ENCODE assay signal across 13 cellular contexts in the genomic region with DNA sequence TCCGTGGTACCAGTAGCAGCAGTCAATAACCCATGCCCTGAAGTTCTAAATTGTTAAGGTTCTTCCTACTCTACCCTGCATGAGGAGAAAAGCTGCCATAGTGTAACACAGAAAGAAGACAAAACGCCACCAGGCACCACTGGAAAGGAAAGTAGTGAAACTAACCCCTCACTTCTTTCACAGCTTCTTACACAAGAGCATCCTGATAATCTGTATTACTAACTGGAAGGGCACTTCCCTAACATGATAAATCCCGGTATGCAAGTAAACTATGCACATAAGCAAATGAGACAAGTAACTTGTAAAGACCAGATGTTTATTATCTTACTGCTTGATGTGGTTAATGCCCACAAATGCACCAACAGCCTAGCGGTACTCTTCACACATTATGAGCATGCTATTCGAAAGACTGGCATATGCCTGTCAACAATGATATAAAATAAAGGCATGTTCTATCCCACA.
DNase-seq lines count a peak whose midpoint lies in the region; ATAC-seq and TF ChIP-seq lines count a peak whose summit lies in the region.
"Had no signal": no experiment of that assay in that cellular context is flagged by ENCODE, and none has a peak within 500 bp of the region (broad histone marks: within the 10 kb centered on the region; RNA-seq: fewer than 3 reads in every experiment).

No MANE protein-coding gene starts in this region.

- H3K4me3 ChIP-seq in BJ (ENCODE audit: low read depth, low read length): no peak overlapping the region
- H3K4me3 ChIP-seq: stomach had no signal

- H3K9me3 Mint-ChIP-seq in activated naive CD8-positive, alpha-beta T cell treated with anti-CD3 and anti-CD28 coated beads, Interleukin-2, amount 10 ng/mL, durations not matched to agents 7 days and 5 days: peaks cover under 1% of the 10 kb centered on the region
- H3K9me3 Mint-ChIP-seq in naive thymus-derived CD8-positive, alpha-beta T cell: peaks cover 0 to 1% (median 0%) of the 10 kb centered on the region in 9 donors

- CTCF ChIA-PET in BJ (lab: Yijun Ruan, JAX): no interaction called here

- POLR2A ChIA-PET in BJ (lab: Charles Lee): no interaction called here
- POLR2A ChIA-PET in activated naive CD8-positive, alpha-beta T cell treated with anti-CD3 and anti-CD28 coated beads, Interleukin-2, amount 10 ng/mL, durations not matched to agents 7 days and 5 days (lab: Charles Lee): no interaction called here
- POLR2A ChIA-PET in naive thymus-derived CD8-positive, alpha-beta T cell (lab: Charles Lee): no interaction called here

- H3K27me3 ChIP-seq in BJ (ENCODE audit: control insufficient read depth, insufficient read depth, low read length): no peaks in the 10 kb centered on the region
- H3K27me3 ChIP-seq: stomach had no signal

- no peaks in the 10 kb centered on the region for H3K27me3 Mint-ChIP-seq in activated naive CD8-positive, alpha-beta T cell treated with anti-CD3 and anti-CD28 coated beads, Interleukin-2, amount 10 ng/mL, durations not matched to agents 7 days and 5 days
- H3K27me3 Mint-ChIP-seq in naive thymus-derived CD8-positive, alpha-beta T cell: no peaks in the 10 kb centered on the region

- DNase-seq in BJ (ENCODE audit: low read depth): peak; percentile 36
- DNase-seq in HS-27A (ENCODE audit: low read depth): peak; percentile 46
- no peak for DNase-seq in activated naive CD8-positive, alpha-beta T cell treated with anti-CD3 and anti-CD28 coated beads, Interleukin-2, amount 10 ng/mL, durations not matched to agents 7 days and 5 days
- DNase-seq in naive thymus-derived CD8-positive, alpha-beta T cell: peak in 1 of 10 donors; percentile 31
- no peak for DNase-seq in amniotic stem cell (lab: John Stamatoyannopoulos, UW)
- DNase-seq in iPS-NIHi11 (ENCODE audit: low spot score): no peak
- no peak for DNase-seq in SHP77 (lab: John Stamatoyannopoulos, UW)
- DNase-seq: midbrain; NCI-H446 treated with DMSO at 0.1 percent for 48 hours; RPMI8226; stimulated activated CD4-positive, alpha-beta T cell treated with anti-CD3 and anti-CD28 coated beads, Interleukin-4, amount 100 ng/mL, for 24 hours; stomach had no signal

- H3K4me3 Mint-ChIP-seq in activated naive CD8-positive, alpha-beta T cell treated with anti-CD3 and anti-CD28 coated beads, Interleukin-2, amount 10 ng/mL, durations not matched to agents 7 days and 5 days: peak overlapping the region; percentile 5
- peak overlapping the region in 4 of 10 donors; percentile 16 to 52 (median 28) for H3K4me3 Mint-ChIP-seq in naive thymus-derived CD8-positive, alpha-beta T cell

- peaks cover 3% of the 10 kb centered on the region for H3K36me3 ChIP-seq in BJ (ENCODE audit: control insufficient read depth, insufficient read depth, low read length)

- peaks cover 31% of the 10 kb centered on the region for H3K4me1 Mint-ChIP-seq in activated naive CD8-positive, alpha-beta T cell treated with anti-CD3 and anti-CD28 coated beads, Interleukin-2, amount 10 ng/mL, durations not matched to agents 7 days and 5 days
- H3K4me1 Mint-ChIP-seq in naive thymus-derived CD8-positive, alpha-beta T cell: peaks cover 14 to 41% (median 14%) of the 10 kb centered on the region in 4 donors

- peaks cover 75% of the 10 kb centered on the region for H3K36me3 Mint-ChIP-seq in activated naive CD8-positive, alpha-beta T cell treated with anti-CD3 and anti-CD28 coated beads, Interleukin-2, amount 10 ng/mL, durations not matched to agents 7 days and 5 days
- H3K36me3 Mint-ChIP-seq in naive thymus-derived CD8-positive, alpha-beta T cell: peaks cover 13 to 69% (median 39%) of the 10 kb centered on the region in 3 donors

- peak overlapping the region; percentile 5 for H3K27ac Mint-ChIP-seq in activated naive CD8-positive, alpha-beta T cell treated with anti-CD3 and anti-CD28 coated beads, Interleukin-2, amount 10 ng/mL, durations not matched to agents 7 days and 5 days
- H3K27ac Mint-ChIP-seq in naive thymus-derived CD8-positive, alpha-beta T cell: peak overlapping the region in 7 of 10 donors; percentile 10 to 73 (median 45)

- TF ChIP-seq CTCF in BJ (IDR thresholded peaks at IDR 0.05; ENCODE audit: insufficient read depth, low read depth, low read length): no peak

- no peak for ATAC-seq in activated naive CD8-positive, alpha-beta T cell treated with anti-CD3 and anti-CD28 coated beads, Interleukin-2, amount 10 ng/mL, durations not matched to agents 7 days and 5 days (ENCODE audit: low read depth)
- peak; percentile 39 to 58 for ATAC-seq in naive thymus-derived CD8-positive, alpha-beta T cell
- no peak for ATAC-seq in GM19455 (IDR thresholded peaks at IDR 0.05; ENCODE audit: unreplicated experiment)

Comparison
In these comparisons a context has a peak if more than half of its experiments do, and no peak if none do; other contexts are left out.
1. DNase-seq: peak in BJ (single experiment) and HS-27A (single experiment); none in activated naive CD8-positive, alpha-beta T cell treated with anti-CD3 and anti-CD28 coated beads, Interleukin-2, amount 10 ng/mL, durations not matched to agents 7 days and 5 days (single experiment), amniotic stem cell (single experiment), iPS-NIHi11 (single experiment) and SHP77 (0 of 2).
2. ATAC-seq: peak in naive thymus-derived CD8-positive, alpha-beta T cell (2 of 2); none in activated naive CD8-positive, alpha-beta T cell treated with anti-CD3 and anti-CD28 coated beads, Interleukin-2, amount 10 ng/mL, durations not matched to agents 7 days and 5 days (single experiment) and GM19455 (single experiment).